ENCODE assay signal across 1 cellular context in the genomic region with DNA sequence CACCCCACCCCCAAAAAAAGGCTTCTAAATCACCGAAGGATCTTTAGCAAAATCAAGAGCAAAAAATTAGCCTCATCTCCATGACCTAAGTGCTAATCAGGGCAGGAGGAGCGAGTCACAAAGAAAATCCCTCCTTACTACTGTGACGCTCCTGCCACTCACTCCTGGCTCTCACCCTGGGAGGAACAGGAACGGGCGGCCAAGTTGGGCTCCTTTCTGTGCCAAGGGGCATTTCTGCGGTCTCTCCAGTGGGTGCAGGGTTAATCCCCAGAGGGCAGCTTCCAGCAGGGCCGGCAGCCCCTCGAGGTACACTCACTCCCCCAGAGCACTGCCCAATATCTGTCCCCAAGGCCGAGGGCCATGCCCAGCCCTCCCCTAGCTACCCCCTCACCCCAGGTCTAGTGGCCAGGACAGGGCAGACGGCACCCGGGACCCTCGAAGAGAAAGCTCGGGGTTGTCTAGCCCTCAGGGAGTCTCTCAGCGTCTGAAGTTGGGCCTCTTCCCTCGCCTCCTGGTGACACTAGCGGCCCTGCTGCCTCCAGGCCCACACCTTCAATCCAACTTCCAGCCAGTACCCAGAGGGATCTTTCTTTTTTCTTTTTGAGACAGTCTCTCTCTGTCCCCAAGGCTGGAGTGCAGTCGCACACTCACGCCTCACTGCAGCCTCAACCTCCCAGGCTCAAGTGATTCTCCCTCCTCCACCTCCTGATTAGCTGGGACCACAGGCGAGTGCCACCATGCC.
TF ChIP-seq lines count a peak whose summit lies in the region.

No MANE protein-coding gene starts in this region.

TF ChIP-seq in GM23338, 12 proteins besides CTCF, POLR2A, EP300 and RAD21 (continued from another document):
- TF ChIP-seq, protein P1, sequence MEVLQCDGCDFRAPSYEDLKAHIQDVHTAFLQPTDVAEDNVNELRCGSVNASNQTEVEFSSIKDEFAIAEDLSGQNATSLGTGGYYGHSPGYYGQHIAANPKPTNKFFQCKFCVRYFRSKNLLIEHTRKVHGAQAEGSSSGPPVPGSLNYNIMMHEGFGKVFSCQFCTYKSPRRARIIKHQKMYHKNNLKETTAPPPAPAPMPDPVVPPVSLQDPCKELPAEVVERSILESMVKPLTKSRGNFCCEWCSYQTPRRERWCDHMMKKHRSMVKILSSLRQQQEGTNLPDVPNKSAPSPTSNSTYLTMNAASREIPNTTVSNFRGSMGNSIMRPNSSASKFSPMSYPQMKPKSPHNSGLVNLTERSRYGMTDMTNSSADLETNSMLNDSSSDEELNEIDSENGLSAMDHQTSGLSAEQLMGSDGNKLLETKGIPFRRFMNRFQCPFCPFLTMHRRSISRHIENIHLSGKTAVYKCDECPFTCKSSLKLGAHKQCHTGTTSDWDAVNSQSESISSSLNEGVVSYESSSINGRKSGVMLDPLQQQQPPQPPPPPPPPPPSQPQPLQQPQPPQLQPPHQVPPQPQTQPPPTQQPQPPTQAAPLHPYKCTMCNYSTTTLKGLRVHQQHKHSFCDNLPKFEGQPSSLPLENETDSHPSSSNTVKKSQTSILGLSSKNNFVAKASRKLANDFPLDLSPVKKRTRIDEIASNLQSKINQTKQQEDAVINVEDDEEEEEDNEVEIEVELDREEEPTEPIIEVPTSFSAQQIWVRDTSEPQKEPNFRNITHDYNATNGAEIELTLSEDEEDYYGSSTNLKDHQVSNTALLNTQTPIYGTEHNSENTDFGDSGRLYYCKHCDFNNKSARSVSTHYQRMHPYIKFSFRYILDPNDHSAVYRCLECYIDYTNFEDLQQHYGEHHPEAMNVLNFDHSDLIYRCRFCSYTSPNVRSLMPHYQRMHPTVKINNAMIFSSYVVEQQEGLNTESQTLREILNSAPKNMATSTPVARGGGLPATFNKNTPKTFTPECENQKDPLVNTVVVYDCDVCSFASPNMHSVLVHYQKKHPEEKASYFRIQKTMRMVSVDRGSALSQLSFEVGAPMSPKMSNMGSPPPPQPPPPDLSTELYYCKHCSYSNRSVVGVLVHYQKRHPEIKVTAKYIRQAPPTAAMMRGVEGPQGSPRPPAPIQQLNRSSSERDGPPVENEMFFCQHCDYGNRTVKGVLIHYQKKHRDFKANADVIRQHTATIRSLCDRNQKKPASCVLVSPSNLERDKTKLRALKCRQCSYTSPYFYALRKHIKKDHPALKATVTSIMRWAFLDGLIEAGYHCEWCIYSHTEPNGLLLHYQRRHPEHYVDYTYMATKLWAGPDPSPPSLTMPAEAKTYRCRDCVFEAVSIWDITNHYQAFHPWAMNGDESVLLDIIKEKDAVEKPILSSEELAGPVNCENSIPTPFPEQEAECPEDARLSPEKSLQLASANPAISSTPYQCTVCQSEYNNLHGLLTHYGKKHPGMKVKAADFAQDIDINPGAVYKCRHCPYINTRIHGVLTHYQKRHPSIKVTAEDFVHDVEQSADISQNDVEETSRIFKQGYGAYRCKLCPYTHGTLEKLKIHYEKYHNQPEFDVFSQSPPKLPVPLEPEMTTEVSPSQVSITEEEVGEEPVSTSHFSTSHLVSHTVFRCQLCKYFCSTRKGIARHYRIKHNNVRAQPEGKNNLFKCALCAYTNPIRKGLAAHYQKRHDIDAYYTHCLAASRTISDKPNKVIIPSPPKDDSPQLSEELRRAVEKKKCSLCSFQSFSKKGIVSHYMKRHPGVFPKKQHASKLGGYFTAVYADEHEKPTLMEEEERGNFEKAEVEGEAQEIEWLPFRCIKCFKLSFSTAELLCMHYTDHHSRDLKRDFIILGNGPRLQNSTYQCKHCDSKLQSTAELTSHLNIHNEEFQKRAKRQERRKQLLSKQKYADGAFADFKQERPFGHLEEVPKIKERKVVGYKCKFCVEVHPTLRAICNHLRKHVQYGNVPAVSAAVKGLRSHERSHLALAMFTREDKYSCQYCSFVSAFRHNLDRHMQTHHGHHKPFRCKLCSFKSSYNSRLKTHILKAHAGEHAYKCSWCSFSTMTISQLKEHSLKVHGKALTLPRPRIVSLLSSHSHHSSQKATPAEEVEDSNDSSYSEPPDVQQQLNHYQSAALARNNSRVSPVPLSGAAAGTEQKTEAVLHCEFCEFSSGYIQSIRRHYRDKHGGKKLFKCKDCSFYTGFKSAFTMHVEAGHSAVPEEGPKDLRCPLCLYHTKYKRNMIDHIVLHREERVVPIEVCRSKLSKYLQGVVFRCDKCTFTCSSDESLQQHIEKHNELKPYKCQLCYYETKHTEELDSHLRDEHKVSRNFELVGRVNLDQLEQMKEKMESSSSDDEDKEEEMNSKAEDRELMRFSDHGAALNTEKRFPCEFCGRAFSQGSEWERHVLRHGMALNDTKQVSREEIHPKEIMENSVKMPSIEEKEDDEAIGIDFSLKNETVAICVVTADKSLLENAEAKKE (CRISPR knock-in tag; IDR thresholded peaks at IDR 0.05) = no peak
- TF ChIP-seq, protein P2, sequence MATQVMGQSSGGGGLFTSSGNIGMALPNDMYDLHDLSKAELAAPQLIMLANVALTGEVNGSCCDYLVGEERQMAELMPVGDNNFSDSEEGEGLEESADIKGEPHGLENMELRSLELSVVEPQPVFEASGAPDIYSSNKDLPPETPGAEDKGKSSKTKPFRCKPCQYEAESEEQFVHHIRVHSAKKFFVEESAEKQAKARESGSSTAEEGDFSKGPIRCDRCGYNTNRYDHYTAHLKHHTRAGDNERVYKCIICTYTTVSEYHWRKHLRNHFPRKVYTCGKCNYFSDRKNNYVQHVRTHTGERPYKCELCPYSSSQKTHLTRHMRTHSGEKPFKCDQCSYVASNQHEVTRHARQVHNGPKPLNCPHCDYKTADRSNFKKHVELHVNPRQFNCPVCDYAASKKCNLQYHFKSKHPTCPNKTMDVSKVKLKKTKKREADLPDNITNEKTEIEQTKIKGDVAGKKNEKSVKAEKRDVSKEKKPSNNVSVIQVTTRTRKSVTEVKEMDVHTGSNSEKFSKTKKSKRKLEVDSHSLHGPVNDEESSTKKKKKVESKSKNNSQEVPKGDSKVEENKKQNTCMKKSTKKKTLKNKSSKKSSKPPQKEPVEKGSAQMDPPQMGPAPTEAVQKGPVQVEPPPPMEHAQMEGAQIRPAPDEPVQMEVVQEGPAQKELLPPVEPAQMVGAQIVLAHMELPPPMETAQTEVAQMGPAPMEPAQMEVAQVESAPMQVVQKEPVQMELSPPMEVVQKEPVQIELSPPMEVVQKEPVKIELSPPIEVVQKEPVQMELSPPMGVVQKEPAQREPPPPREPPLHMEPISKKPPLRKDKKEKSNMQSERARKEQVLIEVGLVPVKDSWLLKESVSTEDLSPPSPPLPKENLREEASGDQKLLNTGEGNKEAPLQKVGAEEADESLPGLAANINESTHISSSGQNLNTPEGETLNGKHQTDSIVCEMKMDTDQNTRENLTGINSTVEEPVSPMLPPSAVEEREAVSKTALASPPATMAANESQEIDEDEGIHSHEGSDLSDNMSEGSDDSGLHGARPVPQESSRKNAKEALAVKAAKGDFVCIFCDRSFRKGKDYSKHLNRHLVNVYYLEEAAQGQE (IDR thresholded peaks at IDR 0.05; ENCODE audit: unreplicated experiment) = no peak
- TF ChIP-seq EZH2phosphoT487 (IDR thresholded peaks at IDR 0.05; ENCODE audit: unreplicated experiment) (no peak), ZNF331 (CRISPR knock-in tag; IDR thresholded peaks at IDR 0.05; ENCODE audit: low read depth) (no peak), STAT1 (IDR thresholded peaks at IDR 0.05; ENCODE audit: unreplicated experiment) (no peak), POLR2AphosphoS5 (IDR thresholded peaks at IDR 0.05; ENCODE audit: low read depth) (no peak), ZNF114 (CRISPR knock-in tag; IDR thresholded peaks at IDR 0.05) (no peak)
